In the genomic region with DNA sequence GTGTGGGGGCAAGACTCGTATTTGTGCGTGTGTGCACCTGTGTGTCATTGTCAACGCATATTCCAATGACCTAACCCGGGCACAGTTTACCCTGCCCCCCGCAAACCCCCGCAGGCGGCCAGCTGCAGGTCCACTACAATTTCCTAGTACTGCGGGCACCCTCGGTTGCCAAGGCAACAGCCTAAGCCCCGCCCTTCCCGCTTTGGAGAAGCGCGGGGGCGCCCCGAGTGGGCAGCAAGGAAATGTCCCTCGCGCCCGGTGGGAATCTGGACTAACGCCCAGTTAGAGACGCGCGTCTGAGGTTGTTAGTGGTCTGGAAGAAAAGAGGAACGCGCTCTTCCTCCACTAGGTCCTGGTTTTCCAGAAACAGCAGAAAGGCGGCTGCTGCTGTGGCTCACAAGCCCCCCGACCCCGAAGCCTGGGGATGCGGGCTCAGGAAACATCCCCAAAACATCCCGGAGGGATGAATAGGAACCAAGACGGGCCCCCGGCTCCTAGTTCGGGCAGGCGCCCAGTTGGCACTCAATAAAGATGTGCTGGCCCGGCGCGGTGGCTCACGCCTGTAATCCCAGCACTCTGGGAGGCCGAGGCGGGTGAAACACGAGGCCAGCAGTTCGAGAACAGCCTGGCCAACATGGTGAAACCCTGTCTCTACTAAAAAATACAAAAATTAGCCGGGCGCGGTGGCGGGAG, we compare ENCODE assay signal across 8 cellular contexts. TPM values are rescaled to one million over a fixed set of nuclear protein-coding genes. Genes with fewer than 3 reads are reported as not detected.
DNase-seq lines count a peak whose midpoint lies in the region; ATAC-seq and TF ChIP-seq lines count a peak whose summit lies in the region.

No MANE protein-coding gene starts in this region.

- POLR2A ChIA-PET in activated naive CD8-positive, alpha-beta T cell treated with anti-CD3 and anti-CD28 coated beads, Interleukin-2, amount 10 ng/mL, durations not matched to agents 7 days and 5 days (lab: Charles Lee), result interaction anchor here (1.8 kb wide), 1 partner anchor 80 kb away, joined by 4 read pairs; the partner anchor contains the start of gene DUSP7

- H3K79me2 ChIP-seq in MM.1S (ENCODE audit: low read length), result peaks cover 11% of the 10 kb centered on the region

- DNase-seq in DMS114 treated with DMSO at 0.1 percent for 48 hours (lab: John Stamatoyannopoulos, UW; ENCODE audit: unreplicated experiment) (peak; percentile 41), MM.1S (no peak), heart right ventricle (peak; percentile 74 to 76), osteocyte (ENCODE audit: extremely low spot score, unreplicated experiment) (no peak), HT-29 (ENCODE audit: low spot score) (no peak)
- peak; percentile 58 for DNase-seq in activated naive CD8-positive, alpha-beta T cell treated with anti-CD3 and anti-CD28 coated beads, Interleukin-2, amount 10 ng/mL, durations not matched to agents 7 days and 5 days

- H3K36me3 Mint-ChIP-seq in activated naive CD8-positive, alpha-beta T cell treated with anti-CD3 and anti-CD28 coated beads, Interleukin-2, amount 10 ng/mL, durations not matched to agents 7 days and 5 days, result peaks cover 1% of the 10 kb centered on the region
- no peaks in the 10 kb centered on the region for H3K36me3 Mint-ChIP-seq in osteocyte (ENCODE audit: unreplicated experiment)

- 0 out of 2 replicates have a peak overlapping the region, but pooled peaks have one; percentile 91 for H2AFZ ChIP-seq in MM.1S (ENCODE audit: low read length)

- H3K4me2 ChIP-seq in MM.1S (ENCODE audit: low read depth, low read length), result peak overlapping the region; percentile 90

- H3K27me3 ChIP-seq in MM.1S (replicated peaks; ENCODE audit: insufficient read depth, low read length) (no peaks in the 10 kb centered on the region), heart right ventricle (no peaks in the 10 kb centered on the region)

- no peak for ATAC-seq in activated naive CD8-positive, alpha-beta T cell treated with anti-CD3 and anti-CD28 coated beads, Interleukin-2, amount 10 ng/mL, durations not matched to agents 7 days and 5 days (ENCODE audit: low read depth)
- ATAC-seq in heart right ventricle, result peak in 4 of 8 donors; percentile 1 to 15 (median 6)
- ATAC-seq in HG02610 (IDR thresholded peaks at IDR 0.05; ENCODE audit: unreplicated experiment), result no peak
- ATAC-seq in HG02884 (IDR thresholded peaks at IDR 0.05; ENCODE audit: unreplicated experiment), result no peak

- H3K4me3 Mint-ChIP-seq in activated naive CD8-positive, alpha-beta T cell treated with anti-CD3 and anti-CD28 coated beads, Interleukin-2, amount 10 ng/mL, durations not matched to agents 7 days and 5 days, result peak overlapping the region; percentile 89
- H3K4me3 Mint-ChIP-seq in osteocyte (ENCODE audit: unreplicated experiment), result peak overlapping the region; percentile 95

- intact Hi-C loops in heart right ventricle (cut with DNase I), result loop anchor here in 6 of 10 donors (2.0 kb wide), 1 partner anchor 33 kb away; the partner anchor contains the start of gene PARP3 (in 6 of the 6)

- TF ChIP-seq CTCF in MM.1S (IDR thresholded peaks at IDR 0.05; ENCODE audit: low read length) (no peak), heart right ventricle (IDR thresholded peaks at IDR 0.05) (peak in 2 of 9 donors; percentile 7 to 26), osteocyte (IDR thresholded peaks at IDR 0.05) (no peak)

- H3F3A ChIP-seq in MM.1S (ENCODE audit: insufficient read depth, low read length), result peaks cover 21% of the 10 kb centered on the region; the same call in 1 of the 2 replicates

- no peaks in the 10 kb centered on the region for H3K9me2 ChIP-seq in MM.1S (replicated peaks; ENCODE audit: insufficient read depth, low read length)

- no peaks in the 10 kb centered on the region for H4K20me1 ChIP-seq in MM.1S (ENCODE audit: insufficient read depth, low read length)

- H3K27me3 Mint-ChIP-seq in activated naive CD8-positive, alpha-beta T cell treated with anti-CD3 and anti-CD28 coated beads, Interleukin-2, amount 10 ng/mL, durations not matched to agents 7 days and 5 days, result no peaks in the 10 kb centered on the region
- H3K27me3 Mint-ChIP-seq in osteocyte (ENCODE audit: unreplicated experiment), result no peaks in the 10 kb centered on the region

- H3K27ac Mint-ChIP-seq in activated naive CD8-positive, alpha-beta T cell treated with anti-CD3 and anti-CD28 coated beads, Interleukin-2, amount 10 ng/mL, durations not matched to agents 7 days and 5 days, result peak overlapping the region; percentile 84
- peak overlapping the region; percentile 50 for H3K27ac Mint-ChIP-seq in osteocyte (ENCODE audit: unreplicated experiment)

- H3K4me1 Mint-ChIP-seq in activated naive CD8-positive, alpha-beta T cell treated with anti-CD3 and anti-CD28 coated beads, Interleukin-2, amount 10 ng/mL, durations not matched to agents 7 days and 5 days, result peaks cover 27% of the 10 kb centered on the region
- peaks cover 21% of the 10 kb centered on the region for H3K4me1 Mint-ChIP-seq in osteocyte (ENCODE audit: unreplicated experiment)

- no peaks in the 10 kb centered on the region for H3K36me3 ChIP-seq in MM.1S (replicated peaks; ENCODE audit: insufficient read depth, low read length)
- H3K36me3 ChIP-seq in heart right ventricle, result peaks cover 0 to 9% (median 0%) of the 10 kb centered on the region in 9 donors

- H3K9ac ChIP-seq in MM.1S (ENCODE audit: low read length), result no peak overlapping the region

- 38 to 41% methylated on average over 45 of the region's 45 CpGs for whole genome bisulfite sequencing in heart right ventricle, 2 donors

- H3K9me3 ChIP-seq in MM.1S (replicated peaks; ENCODE audit: insufficient read depth, low read length) (no peaks in the 10 kb centered on the region), heart right ventricle (no peaks in the 10 kb centered on the region)

- H3K4me1 ChIP-seq in MM.1S (ENCODE audit: low read length) (peaks cover 8% of the 10 kb centered on the region), heart right ventricle (peaks cover 10 to 37% (median 30%) of the 10 kb centered on the region in 9 donors)

- H3K27ac ChIP-seq in MM.1S (ENCODE audit: low read length) (no peak overlapping the region), heart right ventricle (peak overlapping the region in 8 of 10 donors; percentile 20 to 97 (median 94))

- no peaks in the 10 kb centered on the region for H3K9me3 Mint-ChIP-seq in activated naive CD8-positive, alpha-beta T cell treated with anti-CD3 and anti-CD28 coated beads, Interleukin-2, amount 10 ng/mL, durations not matched to agents 7 days and 5 days
- H3K9me3 Mint-ChIP-seq in osteocyte (ENCODE audit: unreplicated experiment), result no peaks in the 10 kb centered on the region

- H3K4me3 ChIP-seq in MM.1S (ENCODE audit: low read length) (peak overlapping the region; percentile 90), heart right ventricle (peak overlapping the region in 8 of 10 donors; percentile 56 to 87 (median 68))

RNA-seq across cellular contexts. Expression of gene ABHD14A, which starts 1.1 kb away (rescaled TPM):
- total RNA-seq in activated naive CD8-positive, alpha-beta T cell treated with anti-CD3 and anti-CD28 coated beads, Interleukin-2, amount 10 ng/mL, durations not matched to agents 7 days and 5 days, result 10 to 100 TPM; 11.3 to 15.9 TPM
- total RNA-seq in heart right ventricle (10 to 100 TPM; 19.3 to 38.6 (median 23.6) TPM), osteocyte (12.2 and 14.6 TPM in 2 replicates)
- 10 to 100 TPM; 26.3 to 80.1 TPM for polyA plus RNA-seq in heart right ventricle
- 11.7 and 16.0 TPM in 2 replicates for total RNA-seq in HT-29 (2014; rRNA removed; shearing (Covaris generic))

RNA-seq across cellular contexts. Expression of gene ABHD14B, which starts 2.2 kb away (rescaled TPM):
- total RNA-seq in activated naive CD8-positive, alpha-beta T cell treated with anti-CD3 and anti-CD28 coated beads, Interleukin-2, amount 10 ng/mL, durations not matched to agents 7 days and 5 days, result 10 to 100 TPM; 49.6 to 54.3 TPM
- total RNA-seq in heart right ventricle, result 10 to 100 TPM in 8 of 10 donors, 1 to 10 TPM in 2; 7.5 to 19.0 (median 12.0) TPM
- 10 to 100 TPM; 14.6 to 47.5 TPM for polyA plus RNA-seq in heart right ventricle
- total RNA-seq in osteocyte, result 42.7 and 45.2 TPM in 2 replicates
- total RNA-seq in HT-29 (2014; rRNA removed; shearing (Covaris generic)), result 33.5 and 41.3 TPM in 2 replicates

RNA-seq across cellular contexts. Expression of gene ACY1, which starts 7.3 kb away (rescaled TPM):
- total RNA-seq in activated naive CD8-positive, alpha-beta T cell treated with anti-CD3 and anti-CD28 coated beads, Interleukin-2, amount 10 ng/mL, durations not matched to agents 7 days and 5 days, result 10 to 100 TPM; 15.8 to 17.1 TPM
- 10 to 100 TPM; 18.7 to 45.6 (median 24.7) TPM for total RNA-seq in heart right ventricle
- 10 to 100 TPM; 24.6 to 28.3 TPM for polyA plus RNA-seq in heart right ventricle
- 31.0 and 40.1 TPM in 2 replicates for total RNA-seq in osteocyte
- total RNA-seq in HT-29 (2014; rRNA removed; shearing (Covaris generic)), result 143 and 164 TPM in 2 replicates

RNA-seq across cellular contexts. Expression of gene PCBP4, which starts 8.7 kb away (rescaled TPM):
- 10 to 100 TPM; 17.8 to 18.2 TPM for total RNA-seq in activated naive CD8-positive, alpha-beta T cell treated with anti-CD3 and anti-CD28 coated beads, Interleukin-2, amount 10 ng/mL, durations not matched to agents 7 days and 5 days
- total RNA-seq in heart right ventricle, result 10 to 100 TPM; 55.1 to 85.9 (median 59.9) TPM
- polyA plus RNA-seq in heart right ventricle, result 100 to 1,000 TPM in 1 of 2 donors, 10 to 100 TPM in 1; 63.8 to 123 TPM
- total RNA-seq in osteocyte, result 47.5 and 50.8 TPM in 2 replicates
- 17.8 and 19.3 TPM in 2 replicates for total RNA-seq in HT-29 (2014; rRNA removed; shearing (Covaris generic))

RNA-seq across cellular contexts. Expression of gene RPL29, which starts 19.7 kb away (rescaled TPM):
- total RNA-seq in activated naive CD8-positive, alpha-beta T cell treated with anti-CD3 and anti-CD28 coated beads, Interleukin-2, amount 10 ng/mL, durations not matched to agents 7 days and 5 days, result 1,000 to 10,000 TPM; 1,076 to 1,089 TPM
- total RNA-seq in heart right ventricle (100 to 1,000 TPM; 505 to 754 (median 626) TPM), osteocyte (881 and 957 TPM in 2 replicates)
- polyA plus RNA-seq in heart right ventricle, result 1,000 to 10,000 TPM; 1,450 to 1,915 TPM
- total RNA-seq in HT-29 (2014; rRNA removed; shearing (Covaris generic)), result 609 and 691 TPM in 2 replicates

Comparison
In these comparisons a context has a peak if more than half of its experiments do, and no peak if none do; other contexts are left out.
1. DNase-seq: peak in DMS114 treated with DMSO at 0.1 percent for 48 hours (single experiment), activated naive CD8-positive, alpha-beta T cell treated with anti-CD3 and anti-CD28 coated beads, Interleukin-2, amount 10 ng/mL, durations not matched to agents 7 days and 5 days (single experiment) and heart right ventricle (2 of 2); none in MM.1S (single experiment), osteocyte (single experiment) and HT-29 (single experiment).